8 cellular contexts compared by ENCODE assay signal in the genomic region with DNA sequence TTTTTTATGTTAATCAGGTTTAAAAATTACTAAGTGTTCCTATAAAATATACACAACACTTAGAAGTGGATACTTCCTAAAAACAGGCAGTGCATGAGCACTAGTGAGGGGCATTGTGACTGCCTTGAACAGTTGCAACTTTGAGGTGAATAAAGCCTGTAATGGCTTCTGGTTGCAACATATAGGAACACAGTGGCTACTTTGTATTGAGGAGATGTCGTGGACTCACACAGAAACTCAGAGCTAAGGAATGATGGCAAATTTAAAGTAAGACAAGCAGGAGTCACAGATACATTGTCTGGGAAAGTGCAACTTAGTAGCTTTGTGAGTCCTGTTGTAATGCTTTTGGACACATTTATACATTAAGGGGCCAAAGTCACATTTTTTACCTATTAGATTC. TPM values are rescaled to one million over a fixed set of nuclear protein-coding genes. Genes with fewer than 3 reads are reported as not detected.
DNase-seq lines count a peak whose midpoint lies in the region; ATAC-seq and TF ChIP-seq lines count a peak whose summit lies in the region.

No MANE protein-coding gene starts in this region.

- peaks cover 4% of the 10 kb centered on the region for H3K9me3 Mint-ChIP-seq in activated naive CD4-positive, alpha-beta T cell treated with anti-CD3 and anti-CD28 coated beads for 36 hours
- no peaks in the 10 kb centered on the region for H3K9me3 Mint-ChIP-seq in activated naive CD8-positive, alpha-beta T cell (ENCODE audit: low read depth)

- TF ChIP-seq POLR2A in tibial nerve (IDR thresholded peaks at IDR 0.05), result no peak

- DNase-seq in activated naive CD4-positive, alpha-beta T cell treated with anti-CD3 and anti-CD28 coated beads for 36 hours, result no peak
- no peak for DNase-seq in activated naive CD4-positive, alpha-beta T cell treated with Interleukin-2 at 50 U/mL for 16 hours
- no peak for DNase-seq in left lung
- no peak for DNase-seq in tibial nerve (ENCODE audit: low spot score in 2 of 2)
- DNase-seq in amygdala (lab: John Stamatoyannopoulos, UW), result no peak
- no peak for DNase-seq in aorta

- no peak for ATAC-seq in left lung
- ATAC-seq in GM21825 (IDR thresholded peaks at IDR 0.05; ENCODE audit: unreplicated experiment), result no peak
- ATAC-seq in aorta (ENCODE audit: low FRiP score), result no peak

- H3K4me3 ChIP-seq in left lung (peak overlapping the region in 1 of 2 donors; percentile 99), tibial nerve (peak overlapping the region in 3 of 4 donors; percentile 48 to 65 (median 63)), aorta (ENCODE audit: low read length in 2 of 2) (peak overlapping the region in 1 of 2 donors; percentile 45)

- H3K27me3 ChIP-seq in left lung (no peaks in the 10 kb centered on the region), tibial nerve (no peaks in the 10 kb centered on the region), aorta (ENCODE audit: control insufficient read depth in 1 of 2, insufficient read depth in 2 of 2, low read length in 1 of 2) (no peaks in the 10 kb centered on the region)

- H3K4me1 ChIP-seq in left lung (peaks cover 0 to 55% of the 10 kb centered on the region in 2 donors), tibial nerve (peaks cover 0 to 23% (median 0%) of the 10 kb centered on the region in 4 donors), aorta (ENCODE audit: control insufficient read depth in 1 of 2, insufficient read depth in 2 of 2, low read length in 2 of 2) (no peaks in the 10 kb centered on the region)

- intact Hi-C loops in activated naive CD4-positive, alpha-beta T cell treated with anti-CD3 and anti-CD28 coated beads for 36 hours (cut with micrococcal nuclease), result loop anchor here (5.0 kb wide), 4 partner anchors 36 to 386 kb away; partner anchors contain the start of genes HLA-F, TRIM26 and TRIM39
- intact Hi-C loops in left lung (cut with DNase I) (no loop called here), aorta (cut with DNase I) (loop anchor here (5.0 kb wide), 2 partner anchors 36 to 54 kb away; no protein-coding TSS in a partner anchor)

- peak overlapping the region; percentile 97 for H3K4me3 Mint-ChIP-seq in activated naive CD4-positive, alpha-beta T cell treated with anti-CD3 and anti-CD28 coated beads for 36 hours
- H3K4me3 Mint-ChIP-seq in activated naive CD8-positive, alpha-beta T cell, result peak overlapping the region; percentile 96

- H3K27ac ChIP-seq in left lung (peak overlapping the region; percentile 75 to 96), tibial nerve (peak overlapping the region; percentile 74 to 95 (median 92)), aorta (ENCODE audit: low read depth in 1 of 2, low read length in 2 of 2) (no peak overlapping the region)

- no peak for TF ChIP-seq EP300 in tibial nerve (IDR thresholded peaks at IDR 0.05)

- no peaks in the 10 kb centered on the region for H3K27me3 Mint-ChIP-seq in activated naive CD4-positive, alpha-beta T cell treated with anti-CD3 and anti-CD28 coated beads for 36 hours (ENCODE audit: low read depth)
- H3K27me3 Mint-ChIP-seq in activated naive CD8-positive, alpha-beta T cell, result no peaks in the 10 kb centered on the region

- TF ChIP-seq CTCF in left lung (IDR thresholded peaks at IDR 0.05) (no peak), tibial nerve (IDR thresholded peaks at IDR 0.05) (no peak)

- peak overlapping the region; percentile 99 for H3K27ac Mint-ChIP-seq in activated naive CD4-positive, alpha-beta T cell treated with anti-CD3 and anti-CD28 coated beads for 36 hours
- H3K27ac Mint-ChIP-seq in activated naive CD8-positive, alpha-beta T cell, result peak overlapping the region; percentile 100

- peaks cover 42% of the 10 kb centered on the region for H3K36me3 Mint-ChIP-seq in activated naive CD4-positive, alpha-beta T cell treated with anti-CD3 and anti-CD28 coated beads for 36 hours (ENCODE audit: low read depth)
- H3K36me3 Mint-ChIP-seq in activated naive CD8-positive, alpha-beta T cell, result peaks cover 24% of the 10 kb centered on the region

- WGBS in tibial nerve, 2 donors, result 11 to 13% methylated on average over 1 of the region's 1 CpG
- WGBS in aorta, 2 donors, result 0 to 3% methylated on average over 1 of the region's 1 CpG

- CTCF ChIA-PET in activated naive CD4-positive, alpha-beta T cell treated with anti-CD3 and anti-CD28 coated beads for 36 hours (lab: Charles Lee), result interaction anchor here (0.7 kb wide), 1 partner anchor 23 kb away, joined by 3 read pairs; no protein-coding TSS in a partner anchor

- H3K36me3 ChIP-seq in left lung (peaks cover 0 to 34% of the 10 kb centered on the region in 2 donors), tibial nerve (peaks cover 0 to 5% (median 0%) of the 10 kb centered on the region in 3 donors), aorta (ENCODE audit: control insufficient read depth in 1 of 2, insufficient read depth in 2 of 2, low read length in 1 of 2) (no peaks in the 10 kb centered on the region)

- no peaks in the 10 kb centered on the region for H3K9me3 ChIP-seq in left lung
- no peaks in the 10 kb centered on the region for H3K9me3 ChIP-seq in tibial nerve
- H3K9me3 ChIP-seq in aorta (ENCODE audit: control insufficient read depth, low read length), result no peaks in the 10 kb centered on the region

- peaks cover 49% of the 10 kb centered on the region for H3K4me1 Mint-ChIP-seq in activated naive CD4-positive, alpha-beta T cell treated with anti-CD3 and anti-CD28 coated beads for 36 hours (ENCODE audit: low read depth)
- peaks cover 47% of the 10 kb centered on the region for H3K4me1 Mint-ChIP-seq in activated naive CD8-positive, alpha-beta T cell (ENCODE audit: low read depth)

RNA-seq across cellular contexts. Expression of gene HLA-A, which starts 0.9 kb away (rescaled TPM):
- total RNA-seq in activated naive CD4-positive, alpha-beta T cell treated with anti-CD3 and anti-CD28 coated beads for 36 hours, result 1,000 to 10,000 TPM; 1,509 to 1,515 TPM
- total RNA-seq in left lung (1,000 to 10,000 TPM in 1 of 2 donors, 100 to 1,000 TPM in 1; 930 to 1,150 TPM), tibial nerve (100 to 1,000 TPM; 219 to 566 (median 521) TPM), aorta (100 to 1,000 TPM; 468 to 599 TPM)
- polyA plus RNA-seq in aorta, result 100 to 1,000 TPM; 216 to 526 TPM

Comparison
In these comparisons a context has a peak if more than half of its experiments do, and no peak if none do; other contexts are left out.
1. H3K27ac ChIP-seq: peak in left lung (2 of 2) and tibial nerve (4 of 4); none in aorta (0 of 2).
2. intact Hi-C loops: an anchor here in activated naive CD4-positive, alpha-beta T cell treated with anti-CD3 and anti-CD28 coated beads for 36 hours (5.0 kb wide) and aorta (5.0 kb wide); none called in left lung.